In genomic region chr5:149747141-149747832, GRCh38 we compare ENCODE assay signal across 15 cellular contexts. TPM values are rescaled to one million over a fixed set of nuclear protein-coding genes. Genes with fewer than 3 reads are reported as not detected.
DNase-seq lines count a peak whose midpoint lies in the region; ATAC-seq and TF ChIP-seq lines count a peak whose summit lies in the region.
"Had no signal": no experiment of that assay in that cellular context is flagged by ENCODE, and none has a peak within 500 bp of the region (broad histone marks: within the 10 kb centered on the region; RNA-seq: fewer than 3 reads in every experiment).

No MANE protein-coding gene starts in this region.

- no peaks in the 10 kb centered on the region for H3K9me3 Mint-ChIP-seq in CD8-positive, alpha-beta T cell
- H3K9me3 Mint-ChIP-seq: activated B cell treated with CpG ODN at 0.5 μM for 24 hours; activated T-cell treated with anti-CD3 and anti-CD28 coated beads, Interleukin-2, amount 50 U/mL, for 4 hours; CD4-positive, alpha-beta T cell; immature natural killer cell had no signal

- no peak for TF ChIP-seq CTCF in lung (IDR thresholded peaks at IDR 0.05; ENCODE audit: control extremely low read depth, extremely low read depth)
- no peak for TF ChIP-seq CTCF in suprapubic skin (IDR thresholded peaks at IDR 0.05)
- no peak for TF ChIP-seq CTCF in CD8-positive, alpha-beta T cell (IDR thresholded peaks at IDR 0.05)

- DNase-seq in LoVo (ENCODE audit: low spot score): peak; percentile 89
- peak; percentile 81 for DNase-seq in lung (ENCODE audit: low spot score)
- DNase-seq in suprapubic skin (ENCODE audit: low spot score in 2 of 2): peak in 1 of 2 donors; percentile 68
- no peak for DNase-seq in NCI-H524 (lab: John Stamatoyannopoulos, UW)
- DNase-seq in CD8-positive, alpha-beta T cell: no peak
- DNase-seq in NCI-H146 treated with DMSO at 0.1 percent for 48 hours (lab: John Stamatoyannopoulos, UW; ENCODE audit: unreplicated experiment): no peak
- DNase-seq: activated B cell treated with CpG ODN at 0.5 μM for 24 hours; activated T-cell treated with anti-CD3 and anti-CD28 coated beads, Interleukin-2, amount 50 U/mL, for 4 hours; CD4-positive, alpha-beta T cell; immature natural killer cell; NCI-H510A; SJCRH30; uterus had no signal

- H3K27ac Mint-ChIP-seq in CD8-positive, alpha-beta T cell: no peak overlapping the region
- H3K27ac Mint-ChIP-seq: activated B cell treated with CpG ODN at 0.5 μM for 24 hours; CD4-positive, alpha-beta T cell; immature natural killer cell had no signal

- intact Hi-C loops in CD8-positive, alpha-beta T cell (cut with DNase I, micrococcal nuclease): no loop called here

- H3K27me3 ChIP-seq in esophagus (ENCODE audit: control insufficient read depth in 1 of 2, insufficient read depth in 2 of 2, low read length in 2 of 2) (no peaks in the 10 kb centered on the region), lung (ENCODE audit: control insufficient read depth, insufficient read depth) (no peaks in the 10 kb centered on the region), suprapubic skin (no peaks in the 10 kb centered on the region)
- no peaks in the 10 kb centered on the region for H3K27me3 ChIP-seq in CD8-positive, alpha-beta T cell (ENCODE audit: insufficient read depth, low read length)
- H3K27me3 ChIP-seq: SJCRH30, uterus had no signal

- no peak for TF ChIP-seq POLR2A in suprapubic skin (IDR thresholded peaks at IDR 0.05)

- CTCF ChIA-PET in CD8-positive, alpha-beta T cell (lab: Charles Lee): no interaction called here

- peaks cover 7% of the 10 kb centered on the region for H3K4me1 Mint-ChIP-seq in CD8-positive, alpha-beta T cell (ENCODE audit: low read depth)
- H3K4me1 Mint-ChIP-seq: immature natural killer cell had no signal

- no peak overlapping the region for H3K4me3 Mint-ChIP-seq in CD8-positive, alpha-beta T cell
- H3K4me3 Mint-ChIP-seq: activated B cell treated with CpG ODN at 0.5 μM for 24 hours; activated T-cell treated with anti-CD3 and anti-CD28 coated beads, Interleukin-2, amount 50 U/mL, for 4 hours; CD4-positive, alpha-beta T cell; immature natural killer cell had no signal

- no peak overlapping the region for H3K4me3 ChIP-seq in esophagus (ENCODE audit: low read depth in 1 of 2, low read length in 2 of 2)
- no peak overlapping the region for H3K4me3 ChIP-seq in lung
- no peak overlapping the region for H3K4me3 ChIP-seq in suprapubic skin
- H3K4me3 ChIP-seq in CD8-positive, alpha-beta T cell (ENCODE audit: low read depth, low read length): no peak overlapping the region
- H3K4me3 ChIP-seq: SJCRH30, uterus had no signal

- ATAC-seq in lung (ENCODE audit: insufficient read depth, low FRiP score) (peak; percentile 70), GM21381 (IDR thresholded peaks at IDR 0.05; ENCODE audit: unreplicated experiment) (no peak)
- ATAC-seq in CD8-positive, alpha-beta T cell: no peak

- H3K27ac ChIP-seq in esophagus (ENCODE audit: low read depth in 2 of 2, low read length in 1 of 2) (peak overlapping the region; percentile 63 to 80), lung (ENCODE audit: low read depth in 1 of 2, low read length in 1 of 2) (peak overlapping the region; percentile 15 to 74), suprapubic skin (peak overlapping the region; percentile 48)
- no peak overlapping the region for H3K27ac ChIP-seq in CD8-positive, alpha-beta T cell (ENCODE audit: low read depth, low read length)
- H3K27ac ChIP-seq: SJCRH30, uterus had no signal

- no peaks in the 10 kb centered on the region for H3K9me3 ChIP-seq in esophagus (ENCODE audit: control insufficient read depth in 2 of 2, insufficient read depth in 1 of 2, low read depth in 1 of 2, low read length in 1 of 2)
- no peaks in the 10 kb centered on the region for H3K9me3 ChIP-seq in lung (ENCODE audit: control insufficient read depth in 2 of 2, insufficient read depth in 1 of 2, low read length in 1 of 2)
- H3K9me3 ChIP-seq in suprapubic skin: no peaks in the 10 kb centered on the region
- H3K9me3 ChIP-seq in CD8-positive, alpha-beta T cell (ENCODE audit: low read length): no peaks in the 10 kb centered on the region
- H3K9me3 ChIP-seq: SJCRH30, uterus had no signal

- H3K36me3 Mint-ChIP-seq in CD8-positive, alpha-beta T cell: peaks cover 3% of the 10 kb centered on the region
- H3K36me3 Mint-ChIP-seq: immature natural killer cell had no signal

- H3K4me1 ChIP-seq in esophagus (ENCODE audit: control insufficient read depth in 2 of 2, insufficient read depth in 2 of 2, low read length in 1 of 2): peaks cover 5 to 9% of the 10 kb centered on the region in 2 donors
- peaks cover 10% of the 10 kb centered on the region in 2 donors for H3K4me1 ChIP-seq in lung (ENCODE audit: control insufficient read depth in 2 of 2, insufficient read depth in 2 of 2, low read length in 2 of 2)
- H3K4me1 ChIP-seq in suprapubic skin: peaks cover 20% of the 10 kb centered on the region
- H3K4me1 ChIP-seq in CD8-positive, alpha-beta T cell (ENCODE audit: insufficient read depth, low read length): no peaks in the 10 kb centered on the region
- H3K4me1 ChIP-seq: uterus had no signal

- H3K36me3 ChIP-seq in esophagus (ENCODE audit: control insufficient read depth in 2 of 2, insufficient read depth in 2 of 2, low read length in 1 of 2) (no peaks in the 10 kb centered on the region), lung (ENCODE audit: control insufficient read depth in 2 of 2, insufficient read depth in 2 of 2, low read length in 2 of 2) (no peaks in the 10 kb centered on the region), suprapubic skin (no peaks in the 10 kb centered on the region)
- H3K36me3 ChIP-seq in CD8-positive, alpha-beta T cell (ENCODE audit: insufficient read depth, low read length): no peaks in the 10 kb centered on the region
- H3K36me3 ChIP-seq: SJCRH30, uterus had no signal

- POLR2A ChIA-PET in CD8-positive, alpha-beta T cell (lab: Charles Lee): no interaction called here

- no peak for TF ChIP-seq EP300 in suprapubic skin (IDR thresholded peaks at IDR 0.05)

- no peaks in the 10 kb centered on the region for H3K27me3 Mint-ChIP-seq in CD8-positive, alpha-beta T cell (ENCODE audit: low read depth)
- H3K27me3 Mint-ChIP-seq: activated B cell treated with CpG ODN at 0.5 μM for 24 hours; CD4-positive, alpha-beta T cell had no signal

- 47 to 59% methylated on average over 5 of the region's 5 CpGs for WGBS in esophagus, 2 donors
- 60 to 75% methylated on average over 5 of the region's 5 CpGs for WGBS in lung, 2 donors
- 56% methylated on average over 5 of the region's 5 CpGs for WGBS in suprapubic skin

RNA-seq across cellular contexts. Expression of gene PPARGC1B, which starts 17.2 kb away (rescaled TPM):
- polyA plus RNA-seq in esophagus: 1 to 10 TPM; 2.0 to 3.8 TPM
- total RNA-seq in lung: 10 to 100 TPM in 1 of 2 donors, 1 to 10 TPM in 1; 2.0 to 11.0 TPM
- 1 to 10 TPM; 1.4 to 2.9 TPM for polyA plus RNA-seq in lung
- total RNA-seq in suprapubic skin: 10 to 100 TPM; 13.7 to 21.7 (median 17.7) TPM
- 1 to 10 TPM; 4.1 to 4.2 TPM for total RNA-seq in CD8-positive, alpha-beta T cell

Comparison
In these comparisons a context has a peak if more than half of its experiments do, and no peak if none do; other contexts are left out.
1. DNase-seq: peak in LoVo (single experiment) and lung (single experiment); none in NCI-H524 (0 of 2), CD8-positive, alpha-beta T cell (0 of 7) and NCI-H146 treated with DMSO at 0.1 percent for 48 hours (single experiment).